Comparison of ENCODE assay signal across 8 cellular contexts in the genomic region with DNA sequence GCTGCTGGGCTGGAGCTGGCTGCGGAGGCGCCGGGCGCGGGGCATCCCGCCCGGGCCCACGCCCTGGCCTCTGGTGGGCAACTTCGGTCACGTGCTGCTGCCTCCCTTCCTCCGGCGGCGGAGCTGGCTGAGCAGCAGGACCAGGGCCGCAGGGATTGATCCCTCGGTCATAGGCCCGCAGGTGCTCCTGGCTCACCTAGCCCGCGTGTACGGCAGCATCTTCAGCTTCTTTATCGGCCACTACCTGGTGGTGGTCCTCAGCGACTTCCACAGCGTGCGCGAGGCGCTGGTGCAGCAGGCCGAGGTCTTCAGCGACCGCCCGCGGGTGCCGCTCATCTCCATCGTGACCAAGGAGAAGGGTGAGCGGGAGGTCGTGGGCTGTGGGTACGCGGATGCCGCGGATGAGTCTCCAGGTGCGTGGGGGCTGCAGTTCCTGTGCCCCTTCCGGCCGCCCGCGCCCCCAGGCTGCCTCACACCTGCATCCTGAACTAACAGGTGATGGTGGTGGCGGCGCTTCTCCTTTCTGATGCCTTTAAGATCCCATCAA. TPM values are rescaled to one million over a fixed set of nuclear protein-coding genes. Genes with fewer than 3 reads are reported as not detected.
DNase-seq lines count a peak whose midpoint lies in the region; ATAC-seq and TF ChIP-seq lines count a peak whose summit lies in the region.

No MANE protein-coding gene starts in this region.

- peaks cover 6% of the 10 kb centered on the region for H3K36me3 Mint-ChIP-seq in activated CD4-positive, alpha-beta T cell treated with anti-CD3 and anti-CD28 coated beads for 36 hours (ENCODE audit: low read depth)

- in situ Hi-C loops in KBM-7 (cut with MboI; ENCODE audit: low pct_unique_long_range_greater_than_20kb, low sequenced_read_pairs) = no loop called here

- H3K4me1 ChIP-seq in left ventricle myocardium inferior = peaks cover 44% of the 10 kb centered on the region

- H3K27me3 ChIP-seq in left ventricle myocardium inferior (ENCODE audit: low read depth) = no peaks in the 10 kb centered on the region

- H3K4me1 Mint-ChIP-seq in activated CD4-positive, alpha-beta T cell treated with anti-CD3 and anti-CD28 coated beads for 36 hours = peaks cover 28% of the 10 kb centered on the region

- H3K27ac Mint-ChIP-seq in activated CD4-positive, alpha-beta T cell treated with anti-CD3 and anti-CD28 coated beads for 36 hours = peak overlapping the region; percentile 79

- CTCF ChIA-PET in activated CD4-positive, alpha-beta T cell treated with anti-CD3 and anti-CD28 coated beads for 36 hours (lab: Charles Lee) = interaction anchor here (0.9 to 1.8 kb wide), 2 partner anchors 9 to 87 kb away, joined by 3 to 5 read pairs; no protein-coding TSS in a partner anchor

- peak; percentile 11 for ATAC-seq in activated CD4-positive, alpha-beta T cell treated with anti-CD3 and anti-CD28 coated beads for 36 hours
- ATAC-seq in sciatic nerve (no peak), GM19328 (IDR thresholded peaks at IDR 0.05; ENCODE audit: unreplicated experiment) (no peak)

- no peaks in the 10 kb centered on the region for H3K9me3 Mint-ChIP-seq in activated CD4-positive, alpha-beta T cell treated with anti-CD3 and anti-CD28 coated beads for 36 hours (ENCODE audit: low read depth)

- peak overlapping the region; percentile 87 for H3K27ac ChIP-seq in left ventricle myocardium inferior (replicated peaks)

- H3K4me3 Mint-ChIP-seq in activated CD4-positive, alpha-beta T cell treated with anti-CD3 and anti-CD28 coated beads for 36 hours = peak overlapping the region; percentile 71

- POLR2A ChIA-PET in activated CD4-positive, alpha-beta T cell treated with anti-CD3 and anti-CD28 coated beads for 36 hours (lab: Charles Lee) = interaction anchor here (0.7 kb wide), 1 partner anchor 60 kb away, joined by 3 read pairs; no protein-coding TSS in a partner anchor

- H3K27me3 Mint-ChIP-seq in activated CD4-positive, alpha-beta T cell treated with anti-CD3 and anti-CD28 coated beads for 36 hours = no peaks in the 10 kb centered on the region

- H3K4me3 ChIP-seq in left ventricle myocardium inferior = peak overlapping the region; percentile 92

- intact Hi-C loops in activated CD4-positive, alpha-beta T cell treated with anti-CD3 and anti-CD28 coated beads for 36 hours (cut with DNase I, micrococcal nuclease) = loop anchor here (1.0 to 2.0 kb wide), 3 partner anchors 57 to 212 kb away; partner anchors contain the start of genes HADH (in 2 of the 2) and PAPSS1 (in 2 of the 2)
- intact Hi-C loops in left ventricle myocardium inferior (cut with micrococcal nuclease) (no loop called here), sciatic nerve (cut with DNase I) (no loop called here)

- H3K9me3 ChIP-seq in left ventricle myocardium inferior (replicated peaks) = no peaks in the 10 kb centered on the region

- DNase-seq in activated CD4-positive, alpha-beta T cell treated with anti-CD3 and anti-CD28 coated beads for 36 hours = peak; percentile 52
- no peak for DNase-seq in activated CD4-positive, alpha-beta T cell treated with anti-CD3 and anti-CD28 coated beads for 1 hour
- DNase-seq in KBM-7 (peak; percentile 31), left ventricle myocardium inferior (no peak), sciatic nerve (ENCODE audit: low spot score) (peak; percentile 68), NCI-H345 treated with DMSO at 0.1 percent for 48 hours (lab: John Stamatoyannopoulos, UW; ENCODE audit: unreplicated experiment) (no peak)
- DNase-seq in activated effector memory CD4-positive, alpha-beta T cell treated with Interleukin-2 at 50 U/mL for 16 hours = peak; percentile 9

- TF ChIP-seq CTCF in left ventricle myocardium inferior (IDR thresholded peaks at IDR 0.05; ENCODE audit: borderline replicate concordance) = no peak

- H3K36me3 ChIP-seq in left ventricle myocardium inferior = peaks cover 10% of the 10 kb centered on the region

RNA-seq across cellular contexts. Expression of gene CYP2U1, which starts 0.5 kb away (rescaled TPM):
- 1 to 10 TPM; 2.3 to 2.4 TPM for total RNA-seq in activated CD4-positive, alpha-beta T cell treated with anti-CD3 and anti-CD28 coated beads for 36 hours
- total RNA-seq in left ventricle myocardium inferior (9.4 TPM), sciatic nerve (27.9 TPM)

RNA-seq across cellular contexts. Expression of gene HADH, which starts 57.8 kb away (rescaled TPM):
- 10 to 100 TPM; 58.4 to 60.8 TPM for total RNA-seq in activated CD4-positive, alpha-beta T cell treated with anti-CD3 and anti-CD28 coated beads for 36 hours
- total RNA-seq in left ventricle myocardium inferior = 238 TPM
- 39.5 TPM for total RNA-seq in sciatic nerve

Comparison
In these comparisons a context has a peak if more than half of its experiments do, and no peak if none do; other contexts are left out.
1. DNase-seq: peak in activated CD4-positive, alpha-beta T cell treated with anti-CD3 and anti-CD28 coated beads for 36 hours (single experiment), KBM-7 (single experiment), activated effector memory CD4-positive, alpha-beta T cell treated with Interleukin-2 at 50 U/mL for 16 hours (single experiment) and sciatic nerve (single experiment); none in activated CD4-positive, alpha-beta T cell treated with anti-CD3 and anti-CD28 coated beads for 1 hour (single experiment), left ventricle myocardium inferior (single experiment) and NCI-H345 treated with DMSO at 0.1 percent for 48 hours (single experiment).
2. intact Hi-C loops: an anchor here in activated CD4-positive, alpha-beta T cell treated with anti-CD3 and anti-CD28 coated beads for 36 hours (1.0 to 2.0 kb wide); none called in left ventricle myocardium inferior and sciatic nerve.